In genomic region chr12:102061556-102062418, GRCh38 we compare ENCODE assay signal across 1 cellular context.
TF ChIP-seq lines count a peak whose summit lies in the region.

TSS of gene WASHC3 (minus strand) at chr12:102061991. CDS start at chr12:102061962, 29 bp downstream.

TF ChIP-seq in GM12878, 131 proteins besides CTCF, POLR2A, EP300 and RAD21 (continued from another document and continues in another):
- TF ChIP-seq ZNF687 (IDR thresholded peaks at IDR 0.05) = peak; percentile 43; the same call in 1 of the 2 replicates
- TF ChIP-seq MEF2B (IDR thresholded peaks at IDR 0.05; ENCODE audit: partially characterized antibody, poor library complexity, severe bottlenecking) = no peak
- peak; percentile 73 for TF ChIP-seq ELK1 (IDR thresholded peaks at IDR 0.05; ENCODE audit: low read depth, low read length)
- no peak for TF ChIP-seq SRF (IDR thresholded peaks at IDR 0.05; ENCODE audit: low read depth in 2 of 2, low read length in 2 of 2)
- TF ChIP-seq BHLHE40 (IDR thresholded peaks at IDR 0.05; ENCODE audit: borderline replicate concordance in 1 of 2, low read depth in 2 of 2, low read length in 1 of 2) = peak; percentile 15 to 28; a peak in 1 of 4 replicates
- no peak for TF ChIP-seq FOXK2 (IDR thresholded peaks at IDR 0.05)
- no peak for TF ChIP-seq NFYA (IDR thresholded peaks at IDR 0.05; ENCODE audit: borderline replicate concordance, low read depth, low read length)
- 0 out of 2 replicates have a peak, but pooled peaks have one; percentile 73 for TF ChIP-seq GATAD2B (conservative IDR thresholded peaks at IDR 0.05; ENCODE audit: low read depth)
- no peak for TF ChIP-seq STAT3 (IDR thresholded peaks at IDR 0.05; ENCODE audit: low read depth, low read length)
- peak; percentile 72; the same call in 1 of the 2 replicates for TF ChIP-seq PKNOX1 (IDR thresholded peaks at IDR 0.05)
- TF ChIP-seq SUZ12 (IDR thresholded peaks at IDR 0.05; ENCODE audit: unreplicated experiment) = no peak
- no peak for TF ChIP-seq E2F4 (IDR thresholded peaks at IDR 0.05; ENCODE audit: low read depth, low read length)
- TF ChIP-seq BCL3 (IDR thresholded peaks at IDR 0.05; ENCODE audit: borderline replicate concordance, insufficient read depth, low read depth, low read length, poor library complexity, severe bottlenecking) = peak; percentile 25
- no peak for TF ChIP-seq SIN3A (IDR thresholded peaks at IDR 0.05; ENCODE audit: low read depth, low read length)
- no peak for TF ChIP-seq FOS (IDR thresholded peaks at IDR 0.05; ENCODE audit: borderline replicate concordance, extremely low read depth, insufficient read length)
- TF ChIP-seq SKIL (IDR thresholded peaks at IDR 0.05; ENCODE audit: low read depth, poor library complexity, severe bottlenecking) = peak; percentile 22
- TF ChIP-seq SMARCA5 (IDR thresholded peaks at IDR 0.05) = peak; percentile 88; the same call in 1 of the 2 replicates
- TF ChIP-seq GABPA (IDR thresholded peaks at IDR 0.05; ENCODE audit: low read depth) = peak; percentile 94
- TF ChIP-seq ETV6 (conservative IDR thresholded peaks at IDR 0.05 in 1 of 2, IDR thresholded peaks at IDR 0.05 in 1 of 2; ENCODE audit: borderline replicate concordance in 1 of 2, low read depth in 1 of 2) = no peak
- TF ChIP-seq JUND (IDR thresholded peaks at IDR 0.05; ENCODE audit: low read depth, low read length) = no peak
- TF ChIP-seq EED (IDR thresholded peaks at IDR 0.05; ENCODE audit: low read depth) = peak; percentile 28; the same call in 1 of the 2 replicates
- TF ChIP-seq CBX3 (IDR thresholded peaks at IDR 0.05; ENCODE audit: borderline replicate concordance, low read depth) = no peak
- no peak for TF ChIP-seq SMC3 (IDR thresholded peaks at IDR 0.05; ENCODE audit: borderline replicate concordance, low read length)
- TF ChIP-seq TAF1 (IDR thresholded peaks at IDR 0.05; ENCODE audit: borderline replicate concordance, low read depth, low read length) = 0 out of 2 replicates have a peak, but pooled peaks have one; percentile 24
- no peak for TF ChIP-seq STAT1 (conservative IDR thresholded peaks at IDR 0.05)
- peak; percentile 92 for TF ChIP-seq ZBTB40 (IDR thresholded peaks at IDR 0.05; ENCODE audit: borderline replicate concordance)
- no peak for TF ChIP-seq CHD1 (IDR thresholded peaks at IDR 0.05; ENCODE audit: low read depth, low read length)
- no peak for TF ChIP-seq HDAC2 (IDR thresholded peaks at IDR 0.05)
- TF ChIP-seq RAD51 (IDR thresholded peaks at IDR 0.05) = no peak
- no peak for TF ChIP-seq RUNX3 (IDR thresholded peaks at IDR 0.05; ENCODE audit: low read length)
- no peak for TF ChIP-seq TCF3 (IDR thresholded peaks at IDR 0.05; ENCODE audit: borderline replicate concordance, insufficient read depth, low read depth, low read length)
- TF ChIP-seq ZZZ3 (IDR thresholded peaks at IDR 0.05; ENCODE audit: control insufficient read depth, insufficient read length, low read depth) = no peak
- no peak for TF ChIP-seq PAX8 (IDR thresholded peaks at IDR 0.05)
- no peak for TF ChIP-seq ESRRA (IDR thresholded peaks at IDR 0.05; ENCODE audit: low read length)
- peak; percentile 55; the same call in 1 of the 2 replicates for TF ChIP-seq ATF2 (IDR thresholded peaks at IDR 0.05; ENCODE audit: low read length)
- 0 out of 2 replicates have a peak, but pooled peaks have one; percentile 3 for TF ChIP-seq ZBTB4 (CRISPR knock-in tag; IDR thresholded peaks at IDR 0.05)
- TF ChIP-seq KAT2A (conservative IDR thresholded peaks at IDR 0.05; ENCODE audit: control insufficient read depth, low read depth, low read length) = no peak
- TF ChIP-seq MYB (IDR thresholded peaks at IDR 0.05; ENCODE audit: borderline replicate concordance, low read depth, low read length) = no peak
